12 cellular contexts compared by ENCODE assay signal in the genomic region with DNA sequence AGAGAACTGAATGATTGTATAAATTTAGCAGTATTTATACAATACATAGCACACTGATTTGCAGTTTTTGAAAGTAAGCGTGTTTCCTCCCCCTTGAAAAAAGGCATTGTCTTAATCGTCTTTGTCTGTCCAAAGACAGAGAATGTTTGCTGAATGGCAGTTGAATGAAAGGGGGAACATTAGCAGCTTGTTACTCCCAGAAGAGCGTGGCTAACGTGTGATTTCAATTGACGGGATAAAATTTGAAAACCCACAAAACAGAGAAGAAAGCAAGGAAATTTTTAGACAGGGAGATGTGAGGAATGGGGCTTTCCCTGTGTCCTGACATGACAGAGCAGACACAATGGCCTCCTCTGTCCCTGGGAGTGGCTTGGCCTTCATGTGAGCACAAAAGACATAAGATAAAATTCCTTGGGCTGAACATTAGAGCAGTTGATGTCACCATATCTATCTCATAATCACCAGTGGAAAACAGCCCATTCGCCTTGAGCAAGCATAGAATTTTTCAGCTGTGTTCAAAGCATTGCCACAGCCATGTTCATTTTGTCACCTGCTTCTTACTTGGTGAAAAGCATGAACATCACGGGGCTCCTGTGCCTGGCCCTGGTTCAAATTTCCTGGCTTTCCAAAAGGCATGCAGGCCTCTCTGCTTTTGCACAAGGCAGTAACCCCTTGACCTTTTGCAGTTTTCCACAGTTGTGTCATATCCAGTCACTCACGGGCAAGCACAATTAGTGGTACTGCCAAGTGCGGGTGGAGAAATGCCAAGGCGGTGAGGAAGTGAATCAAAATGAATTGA.
DNase-seq lines count a peak whose midpoint lies in the region; ATAC-seq lines count a peak whose summit lies in the region.
"Had no signal": no experiment of that assay in that cellular context is flagged by ENCODE, and none has a peak within 500 bp of the region (broad histone marks: within the 10 kb centered on the region; RNA-seq: fewer than 3 reads in every experiment).

No MANE protein-coding gene starts in this region.

- H3K36me3 ChIP-seq in ACC112 (ENCODE audit: insufficient read depth, low read length), result no peaks in the 10 kb centered on the region

- peak overlapping the region; percentile 30; the same call in 1 of the 2 replicates for H3K27ac ChIP-seq in ACC112 (ENCODE audit: low read depth, low read length)
- peak overlapping the region; percentile 29 for H3K27ac ChIP-seq in epithelial cell of prostate

- no peak overlapping the region for H3K4me3 ChIP-seq in ACC112 (ENCODE audit: low read depth, low read length)

- H3K4me1 ChIP-seq in ACC112 (ENCODE audit: control insufficient read depth, insufficient read depth, low read length, unreplicated experiment), result peaks cover 48% of the 10 kb centered on the region

- peak overlapping the region; percentile 47 for H2AFZ ChIP-seq in ACC112 (ENCODE audit: low read length, unreplicated experiment)

- H3K79me2 ChIP-seq in ACC112 (ENCODE audit: control insufficient read depth, insufficient read depth, low read length, unreplicated experiment), result no peaks in the 10 kb centered on the region

- H3K27me3 ChIP-seq in ACC112 (ENCODE audit: insufficient read depth, low read length), result no peaks in the 10 kb centered on the region

- ATAC-seq in GM21723 (IDR thresholded peaks at IDR 0.05; ENCODE audit: unreplicated experiment), result no peak
- ATAC-seq: T-helper 17 cell had no signal

- peak; percentile 86 for DNase-seq in NCI-H226
- DNase-seq in epithelial cell of prostate (ENCODE audit: low read depth, low spot score), result no peak
- peak; percentile 16 for DNase-seq in medulla oblongata (ENCODE audit: extremely low spot score)
- no peak for DNase-seq in NCI-H2196 treated with DMSO at 0.1 percent for 48 hours (lab: John Stamatoyannopoulos, UW; ENCODE audit: unreplicated experiment)
- no peak for DNase-seq in NCI-H2171 treated with DMSO at 0.1 percent for 48 hours (lab: John Stamatoyannopoulos, UW)
- DNase-seq in NCI-H1436 (lab: John Stamatoyannopoulos, UW), result no peak
- DNase-seq: activated T-cell treated with anti-CD3 and anti-CD28 coated beads for 4 hours, AML-193, NCI-H2227 treated with DMSO at 0.1 percent for 48 hours, T-helper 17 cell had no signal

Comparison
In these comparisons a context has a peak if more than half of its experiments do, and no peak if none do; other contexts are left out.
1. DNase-seq: peak in NCI-H226 (single experiment) and medulla oblongata (single experiment); none in epithelial cell of prostate (single experiment), NCI-H2196 treated with DMSO at 0.1 percent for 48 hours (single experiment), NCI-H2171 treated with DMSO at 0.1 percent for 48 hours (single experiment) and NCI-H1436 (single experiment).